Comparison of ENCODE assay signal across 8 cellular contexts in the genomic region with DNA sequence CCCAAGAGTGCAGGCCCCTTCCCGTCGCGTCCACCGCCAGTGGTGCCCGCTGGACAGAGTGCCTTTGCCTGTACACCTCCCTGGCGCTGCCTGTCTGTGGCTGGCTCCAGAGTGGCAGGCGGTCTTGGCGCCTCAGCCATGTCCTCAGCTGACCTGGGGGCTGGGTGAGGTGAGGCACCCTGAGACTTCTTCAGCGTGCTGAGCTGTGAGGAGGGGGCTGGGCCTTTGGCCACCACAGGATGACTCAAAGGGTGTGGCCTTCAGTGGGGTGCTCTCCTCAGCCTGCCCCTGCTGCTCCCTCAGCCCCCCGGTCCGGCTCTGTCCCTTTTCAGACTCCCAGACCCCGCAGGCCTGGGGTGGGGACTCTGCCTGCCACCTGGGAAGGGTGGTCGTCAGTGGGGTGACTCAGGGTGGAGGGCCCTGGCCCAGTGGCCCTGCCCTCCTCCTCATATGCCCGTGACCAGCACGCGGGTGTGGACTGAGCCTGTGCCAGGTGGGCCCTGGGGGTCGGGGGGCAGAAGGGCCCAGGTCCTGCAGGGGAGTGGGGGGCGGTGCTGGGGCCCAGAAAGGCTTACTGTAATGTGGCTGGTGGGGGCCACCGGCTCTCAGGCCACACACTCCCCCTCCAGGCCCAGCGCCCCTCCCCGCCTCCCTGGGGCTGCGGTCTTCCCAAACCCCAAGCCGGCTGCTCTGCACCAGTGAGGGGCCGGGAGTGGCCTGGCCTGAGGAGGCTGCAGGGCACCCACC. TPM values are rescaled to one million over a fixed set of nuclear protein-coding genes. Genes with fewer than 3 reads are reported as not detected.
DNase-seq lines count a peak whose midpoint lies in the region; ATAC-seq and TF ChIP-seq lines count a peak whose summit lies in the region.

No MANE protein-coding gene starts in this region.

- POLR2A ChIA-PET in WTC11 (lab: Charles Lee) = no interaction called here

- peak overlapping the region; percentile 58 for H3K4me3 Mint-ChIP-seq in activated CD8-positive, alpha-beta memory T cell treated with anti-CD3 and anti-CD28 coated beads, Interleukin-2, amount 10 ng/mL, durations not matched to agents 7 days and 5 days
- H3K4me3 Mint-ChIP-seq in WTC11 = peak overlapping the region; percentile 27; the same call in 1 of the 2 replicates

- no peaks in the 10 kb centered on the region for H3K9me3 Mint-ChIP-seq in activated CD8-positive, alpha-beta memory T cell treated with anti-CD3 and anti-CD28 coated beads, Interleukin-2, amount 10 ng/mL, durations not matched to agents 7 days and 5 days (ENCODE audit: low read depth)
- no peaks in the 10 kb centered on the region for H3K9me3 Mint-ChIP-seq in WTC11

- H3K27ac Mint-ChIP-seq in activated CD8-positive, alpha-beta memory T cell treated with anti-CD3 and anti-CD28 coated beads, Interleukin-2, amount 10 ng/mL, durations not matched to agents 7 days and 5 days = peak overlapping the region; percentile 15
- no peak overlapping the region for H3K27ac Mint-ChIP-seq in WTC11

- H3K36me3 Mint-ChIP-seq in activated CD8-positive, alpha-beta memory T cell treated with anti-CD3 and anti-CD28 coated beads, Interleukin-2, amount 10 ng/mL, durations not matched to agents 7 days and 5 days = no peaks in the 10 kb centered on the region
- H3K36me3 Mint-ChIP-seq in WTC11 = no peaks in the 10 kb centered on the region

- 74% methylated on average over 24 of the region's 24 CpGs for WGBS in prostate gland

- no peak for ATAC-seq in activated CD8-positive, alpha-beta memory T cell treated with anti-CD3 and anti-CD28 coated beads, Interleukin-2, amount 10 ng/mL, durations not matched to agents 7 days and 5 days
- peak; percentile 3; the same call in 1 of the 2 replicates for ATAC-seq in WTC11
- no peak for ATAC-seq in GM19455 (IDR thresholded peaks at IDR 0.05; ENCODE audit: unreplicated experiment)

- TF ChIP-seq CTCF in WTC11 (IDR thresholded peaks at IDR 0.05) = no peak
- TF ChIP-seq CTCF in fibroblast of the aortic adventitia (IDR thresholded peaks at IDR 0.05; ENCODE audit: insufficient read depth, low read length) = no peak
- no peak for TF ChIP-seq CTCF in prostate gland (IDR thresholded peaks at IDR 0.05)

- no peak for DNase-seq in activated CD8-positive, alpha-beta memory T cell treated with anti-CD3 and anti-CD28 coated beads, Interleukin-2, amount 10 ng/mL, durations not matched to agents 7 days and 5 days
- no peak for DNase-seq in activated CD8-positive, alpha-beta memory T cell treated with anti-CD3 and anti-CD28 coated beads for 24 hours
- no peak for DNase-seq in WTC11 (ENCODE audit: low spot score)
- peak; percentile 32 for DNase-seq in fibroblast of the aortic adventitia (ENCODE audit: low read depth)
- DNase-seq in prostate gland (ENCODE audit: low spot score) = peak; percentile 71
- DNase-seq in HCEC 1CT = no peak
- no peak for DNase-seq in 8988T

- H3K4me1 Mint-ChIP-seq in activated CD8-positive, alpha-beta memory T cell treated with anti-CD3 and anti-CD28 coated beads, Interleukin-2, amount 10 ng/mL, durations not matched to agents 7 days and 5 days = peaks cover 36% of the 10 kb centered on the region
- peaks cover 8% of the 10 kb centered on the region for H3K4me1 Mint-ChIP-seq in WTC11

- H3K27me3 ChIP-seq in prostate gland (replicated peaks; ENCODE audit: insufficient read depth) = no peaks in the 10 kb centered on the region

- no peaks in the 10 kb centered on the region for H3K9me3 ChIP-seq in prostate gland

- intact Hi-C loops in prostate gland (cut with DNase I) = loop anchor here (10.0 kb wide), 1 partner anchor 270 kb away; the partner anchor contains the start of gene SELENOO

- TF ChIP-seq POLR2A in prostate gland (IDR thresholded peaks at IDR 0.05) = peak; percentile 16

- H3K27me3 Mint-ChIP-seq in activated CD8-positive, alpha-beta memory T cell treated with anti-CD3 and anti-CD28 coated beads, Interleukin-2, amount 10 ng/mL, durations not matched to agents 7 days and 5 days = no peaks in the 10 kb centered on the region
- H3K27me3 Mint-ChIP-seq in WTC11 (ENCODE audit: low read depth) = peaks cover 12% of the 10 kb centered on the region; the same call in 1 of the 2 replicates

- H3K4me3 ChIP-seq in fibroblast of the aortic adventitia (ENCODE audit: low read depth, low read length) (peak overlapping the region; percentile 62), prostate gland (peak overlapping the region; percentile 40 to 44)

- H3K4me1 ChIP-seq in prostate gland (replicated peaks) = peaks cover 22% of the 10 kb centered on the region

- CTCF ChIA-PET in activated CD8-positive, alpha-beta memory T cell treated with anti-CD3 and anti-CD28 coated beads, Interleukin-2, amount 10 ng/mL, durations not matched to agents 7 days and 5 days (lab: Charles Lee) = interaction anchor here (4.6 kb wide), 1 partner anchor 96 kb away, joined by 48 read pairs; no protein-coding TSS in a partner anchor
- CTCF ChIA-PET in WTC11 (lab: Charles Lee) = interaction anchor here (1.2 to 1.5 kb wide), 2 partner anchors 96 to 215 kb away, joined by 4 to 13 read pairs; no protein-coding TSS in a partner anchor

- no peaks in the 10 kb centered on the region for H3K36me3 ChIP-seq in prostate gland

- H3K27ac ChIP-seq in prostate gland = peak overlapping the region; percentile 94 to 95

TF ChIP-seq in WTC11, 78 proteins besides CTCF, POLR2A, EP300 and RAD21:
- no peak for TF ChIP-seq ZNF219 (CRISPR knock-in tag; IDR thresholded peaks at IDR 0.05; ENCODE audit: borderline replicate concordance)
- no peak for TF ChIP-seq ZNF121 (CRISPR knock-in tag; IDR thresholded peaks at IDR 0.05)
- TF ChIP-seq TCF7 (CRISPR knock-in tag; IDR thresholded peaks at IDR 0.05; ENCODE audit: low read depth) = no peak
- no peak for TF ChIP-seq OVOL2 (CRISPR knock-in tag; IDR thresholded peaks at IDR 0.05; ENCODE audit: borderline replicate concordance)
- TF ChIP-seq, protein P1, sequence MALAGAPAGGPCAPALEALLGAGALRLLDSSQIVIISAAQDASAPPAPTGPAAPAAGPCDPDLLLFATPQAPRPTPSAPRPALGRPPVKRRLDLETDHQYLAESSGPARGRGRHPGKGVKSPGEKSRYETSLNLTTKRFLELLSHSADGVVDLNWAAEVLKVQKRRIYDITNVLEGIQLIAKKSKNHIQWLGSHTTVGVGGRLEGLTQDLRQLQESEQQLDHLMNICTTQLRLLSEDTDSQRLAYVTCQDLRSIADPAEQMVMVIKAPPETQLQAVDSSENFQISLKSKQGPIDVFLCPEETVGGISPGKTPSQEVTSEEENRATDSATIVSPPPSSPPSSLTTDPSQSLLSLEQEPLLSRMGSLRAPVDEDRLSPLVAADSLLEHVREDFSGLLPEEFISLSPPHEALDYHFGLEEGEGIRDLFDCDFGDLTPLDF (CRISPR knock-in tag; IDR thresholded peaks at IDR 0.05) = no peak

RNA-seq across cellular contexts. Expression of gene CRELD2, which starts 15.9 kb away (rescaled TPM):
- total RNA-seq in activated CD8-positive, alpha-beta memory T cell treated with anti-CD3 and anti-CD28 coated beads, Interleukin-2, amount 10 ng/mL, durations not matched to agents 7 days and 5 days = 10 to 100 TPM; 43.9 to 51.2 TPM
- total RNA-seq in WTC11 (2021) = 34.9 to 42.8 TPM (median 35.2 TPM) in 3 replicates
- total RNA-seq in fibroblast of the aortic adventitia (ENCODE audit: low replicate concordance) = 34.0 and 69.4 TPM in 2 replicates
- 10 to 100 TPM; 55.1 to 70.1 TPM for total RNA-seq in prostate gland

RNA-seq across cellular contexts. Expression of gene ALG12, which starts 16.1 kb away (rescaled TPM):
- 10 to 100 TPM; 16.8 to 18.8 TPM for total RNA-seq in activated CD8-positive, alpha-beta memory T cell treated with anti-CD3 and anti-CD28 coated beads, Interleukin-2, amount 10 ng/mL, durations not matched to agents 7 days and 5 days
- total RNA-seq in WTC11 (2021) (26.5 to 29.2 TPM (median 26.7 TPM) in 3 replicates), fibroblast of the aortic adventitia (ENCODE audit: low replicate concordance) (8.3 and 19.9 TPM in 2 replicates), prostate gland (10 to 100 TPM; 26.1 to 33.6 TPM)

RNA-seq across cellular contexts. Expression of gene PIM3, which starts 26.3 kb away (rescaled TPM):
- 10 to 100 TPM; 53.4 to 79.7 TPM for total RNA-seq in activated CD8-positive, alpha-beta memory T cell treated with anti-CD3 and anti-CD28 coated beads, Interleukin-2, amount 10 ng/mL, durations not matched to agents 7 days and 5 days
- total RNA-seq in WTC11 (2021) (42.9 to 45.7 TPM (median 44.3 TPM) in 3 replicates), fibroblast of the aortic adventitia (ENCODE audit: low replicate concordance) (14.1 and 15.2 TPM in 2 replicates), prostate gland (100 to 1,000 TPM; 126 to 183 TPM)

Comparison
In these comparisons a context has a peak if more than half of its experiments do, and no peak if none do; other contexts are left out.
1. DNase-seq: peak in fibroblast of the aortic adventitia (single experiment) and prostate gland (single experiment); none in activated CD8-positive, alpha-beta memory T cell treated with anti-CD3 and anti-CD28 coated beads, Interleukin-2, amount 10 ng/mL, durations not matched to agents 7 days and 5 days (single experiment), activated CD8-positive, alpha-beta memory T cell treated with anti-CD3 and anti-CD28 coated beads for 24 hours (single experiment), WTC11 (single experiment), HCEC 1CT (single experiment) and 8988T (single experiment).